In the genomic region with DNA sequence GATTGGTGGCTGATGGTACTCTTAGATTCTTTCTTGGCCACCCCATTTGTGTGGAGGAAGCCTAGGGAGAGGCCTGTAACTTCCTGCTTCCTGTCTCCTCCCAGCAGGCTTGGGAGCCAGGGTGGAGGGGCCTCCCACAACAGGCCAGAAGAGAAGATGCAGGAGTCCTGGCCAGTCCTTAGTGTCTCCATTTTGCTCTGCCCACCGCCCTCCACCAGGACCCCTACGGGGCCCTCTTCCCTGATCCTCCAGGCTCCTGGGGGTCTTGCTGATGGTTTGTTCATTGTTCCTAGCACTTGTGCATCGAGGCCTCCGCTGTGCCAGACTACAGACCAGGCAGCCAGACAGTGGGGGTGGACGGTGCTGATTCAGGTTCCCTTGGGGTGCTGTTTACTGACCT, we compare ENCODE assay signal across 14 cellular contexts. TPM values are rescaled to one million over a fixed set of nuclear protein-coding genes. Genes with fewer than 3 reads are reported as not detected.
DNase-seq lines count a peak whose midpoint lies in the region; ATAC-seq, FAIRE-seq and TF ChIP-seq lines count a peak whose summit lies in the region.
"Had no signal": no experiment of that assay in that cellular context is flagged by ENCODE, and none has a peak within 500 bp of the region (broad histone marks: within the 10 kb centered on the region; RNA-seq: fewer than 3 reads in every experiment).

No MANE protein-coding gene starts in this region.

- H3K36me3 ChIP-seq in HCT116 (ENCODE audit: control insufficient read depth in 1 of 2, insufficient read depth in 2 of 2, low read length in 2 of 2), result no peaks in the 10 kb centered on the region
- no peaks in the 10 kb centered on the region for H3K36me3 ChIP-seq in H1 (ENCODE audit: control insufficient read depth in 2 of 4, insufficient read depth in 4 of 4, low read length in 3 of 4)
- no peaks in the 10 kb centered on the region for H3K36me3 ChIP-seq in gastrocnemius medialis
- no peaks in the 10 kb centered on the region for H3K36me3 ChIP-seq in brain microvascular endothelial cell (replicated peaks)

- 0 out of 2 replicates have a peak overlapping the region, but pooled peaks have one; percentile 84 for H2BK12ac ChIP-seq in H1 (ENCODE audit: low read depth, low read length)

- FAIRE-seq in H1 (lab: Jason Lieb, UNC), result no peak

- H3K4me2 ChIP-seq in HCT116 (ENCODE audit: low read length) (no peak overlapping the region; the same call in 1 of the 2 replicates), H1 (ENCODE audit: insufficient read depth in 1 of 2, low read depth in 2 of 2, low read length in 2 of 2) (peak overlapping the region; percentile 30 to 33; a peak in 2 of 4 replicates)

- TF ChIP-seq POLR2A in HCT116 (IDR thresholded peaks at IDR 0.05; ENCODE audit: borderline replicate concordance, extremely low read depth, insufficient read depth, insufficient read length), result no peak
- TF ChIP-seq POLR2A in H1 (IDR thresholded peaks at IDR 0.05; ENCODE audit: control extremely low read depth in 1 of 2, low read depth in 2 of 2, low read length in 2 of 2), result no peak
- no peak for TF ChIP-seq POLR2A in gastrocnemius medialis (IDR thresholded peaks at IDR 0.05)

- H2BK20ac ChIP-seq in H1 (ENCODE audit: low read length), result no peak overlapping the region

- H3K27me3 ChIP-seq in HCT116 (ENCODE audit: insufficient read depth, low read length) (no peaks in the 10 kb centered on the region), H1 (replicated peaks in 1 of 4; ENCODE audit: control insufficient read depth in 3 of 4, extremely low read depth in 1 of 4, insufficient read depth in 3 of 4, low read length in 3 of 4) (peaks cover 0 to 5% (median under 1%) of the 10 kb centered on the region in 4 experiments; a peak in 2 of 7 replicates), gastrocnemius medialis (no peaks in the 10 kb centered on the region), brain microvascular endothelial cell (replicated peaks) (no peaks in the 10 kb centered on the region)

- no peaks in the 10 kb centered on the region for H3K9me3 ChIP-seq in HCT116 (ENCODE audit: control insufficient read depth in 1 of 2, insufficient read depth in 1 of 2, low read depth in 1 of 2, low read length in 2 of 2)
- H3K9me3 ChIP-seq in H1 (ENCODE audit: insufficient read depth in 2 of 2, low read depth in 1 of 2, low read length in 1 of 2), result no peaks in the 10 kb centered on the region
- no peaks in the 10 kb centered on the region for H3K9me3 ChIP-seq in gastrocnemius medialis

- no peak for TF ChIP-seq CTCF in HCT116 (IDR thresholded peaks at IDR 0.05 in 2 of 3, conservative IDR thresholded peaks at IDR 0.05 in 1 of 3; ENCODE audit: borderline replicate concordance in 1 of 3, insufficient read depth in 1 of 3, low read depth in 2 of 3, low read length in 2 of 3)
- no peak for TF ChIP-seq CTCF in H1 (IDR thresholded peaks at IDR 0.05; ENCODE audit: control extremely low read depth in 1 of 3, insufficient read depth in 1 of 3, low read depth in 1 of 3, low read length in 3 of 3)
- TF ChIP-seq CTCF in gastrocnemius medialis (IDR thresholded peaks at IDR 0.05 in 4 of 5, conservative IDR thresholded peaks at IDR 0.05 in 1 of 5), result no peak
- TF ChIP-seq CTCF in brain microvascular endothelial cell (IDR thresholded peaks at IDR 0.05; ENCODE audit: low read depth, low read length, missing control alignments), result no peak

- BruUV-seq in HCT116 (replicated peaks; lab: Mats Ljungman, UMichigan), result no TSS peak

- no peak overlapping the region; the same call in 1 of the 2 replicates for H4K8ac ChIP-seq in H1 (ENCODE audit: extremely low read depth, insufficient read depth, low read length)

- H3K23ac ChIP-seq in H1 (ENCODE audit: insufficient read length), result no peak overlapping the region

- H3K56ac ChIP-seq in H1 (replicated peaks; ENCODE audit: insufficient read length, low read depth, low read length), result no peak overlapping the region

- WGBS in H1 (ENCODE audit: extremely low coverage in 1 of 2, insufficient coverage in 1 of 2, insufficient read length in 1 of 2, insufficient replicate concordance in 2 of 2, low coverage in 1 of 2, low lambda C conversion rate in 2 of 2, missing lambda C conversion rate in 1 of 2), 2 experiments, result 61% methylated on average over 5 of the region's 5 CpGs; no CpG with 5 or more reads in 1 of the 2 experiments

- H4K20me1 ChIP-seq in HCT116 (ENCODE audit: insufficient read depth), result no peaks in the 10 kb centered on the region
- no peaks in the 10 kb centered on the region for H4K20me1 ChIP-seq in H1 (replicated peaks in 1 of 2; ENCODE audit: control insufficient read depth in 1 of 2, insufficient read depth in 2 of 2, low read length in 2 of 2)

- DNase-seq in HCT116 (ENCODE audit: low read depth, low spot score), result no peak
- no peak for DNase-seq in H1 (ENCODE audit: low read depth in 1 of 2, low spot score in 2 of 2)
- DNase-seq in kidney glomerular epithelial cell (lab: John Stamatoyannopoulos, UW), result peak; percentile 31
- no peak for DNase-seq in gastrocnemius medialis
- no peak for DNase-seq in brain microvascular endothelial cell
- no peak for DNase-seq in HK-2 (ENCODE audit: unreplicated experiment)
- DNase-seq in NAMALWA (ENCODE audit: low spot score), result no peak
- no peak for DNase-seq in COLO829 (ENCODE audit: low spot score)
- DNase-seq: activated CD8-positive, alpha-beta memory T cell treated with anti-CD3 and anti-CD28 coated beads for 24 hours; NCI-H526 treated with DMSO at 0.1 percent for 48 hours; retina; SHP77 treated with DMSO at 0.1 percent for 48 hours; stimulated activated naive CD8-positive, alpha-beta T cell treated with anti-CD3 and anti-CD28 coated beads, Interleukin-15, amount 100 ng/mL, for 72 hours had no signal

- no peak overlapping the region for H2BK5ac ChIP-seq in H1 (ENCODE audit: low read depth, low read length)

- no peak for TF ChIP-seq RAD21 in HCT116 (IDR thresholded peaks at IDR 0.05; ENCODE audit: low read depth)
- no peak for TF ChIP-seq RAD21 in H1 (IDR thresholded peaks at IDR 0.05 in 1 of 2, conservative IDR thresholded peaks at IDR 0.05 in 1 of 2; ENCODE audit: low read depth in 2 of 2, low read length in 2 of 2)

- H2BK120ac ChIP-seq in H1 (replicated peaks; ENCODE audit: low read depth, low read length), result no peak overlapping the region

- H3K4me1 ChIP-seq in HCT116 (ENCODE audit: control insufficient read depth in 1 of 2, insufficient read depth in 2 of 2, low read length in 2 of 2), result peaks cover 0 to 8% of the 10 kb centered on the region in 2 experiments; a peak in 1 of 4 replicates
- peaks cover 8 to 23% (median 17%) of the 10 kb centered on the region in 4 experiments for H3K4me1 ChIP-seq in H1 (replicated peaks in 1 of 4; ENCODE audit: control insufficient read depth in 3 of 4, insufficient read depth in 4 of 4, low read length in 3 of 4)
- H3K4me1 ChIP-seq in gastrocnemius medialis, result peaks cover 9 to 13% of the 10 kb centered on the region in 2 donors

- H3K4me3 ChIP-seq in HCT116 (replicated peaks in 1 of 2; ENCODE audit: low read depth in 1 of 2, low read length in 2 of 2), result no peak overlapping the region
- H3K4me3 ChIP-seq in H1 (ENCODE audit: extremely low read depth in 1 of 4, insufficient read depth in 2 of 4, low read depth in 3 of 4, low read length in 4 of 4), result peak overlapping the region in 1 of 4 experiments; percentile 1; a peak in 1 of 8 replicates
- no peak overlapping the region for H3K4me3 ChIP-seq in gastrocnemius medialis
- H3K4me3 ChIP-seq in brain microvascular endothelial cell (ENCODE audit: low read depth, low read length), result no peak overlapping the region

- peak; percentile 58; the same call in 1 of the 2 replicates for ATAC-seq in HCT116
- ATAC-seq in gastrocnemius medialis, result peak; percentile 49 to 69
- ATAC-seq: stimulated activated naive CD8-positive, alpha-beta T cell treated with anti-CD3 and anti-CD28 coated beads, Interleukin-15, amount 100 ng/mL, for 72 hours had no signal

- POLR2A ChIA-PET in HCT116 (lab: Charles Lee) (no interaction called here), H1 (lab: Charles Lee; ENCODE audit: partially characterized antibody) (no interaction called here)

- RAD21 ChIA-PET in HCT116 (lab: Charles Lee; ENCODE audit: low non-redundant PET in 1 of 2, low total read pairs in 2 of 2, uncharacterized antibody in 2 of 2, unreplicated experiment in 2 of 2), result no interaction called here

- H2BK15ac ChIP-seq in H1 (ENCODE audit: low read length), result no peak overlapping the region; the same call in 1 of the 2 replicates

- H3K9me2 ChIP-seq in HCT116 (ENCODE audit: insufficient read depth), result no peaks in the 10 kb centered on the region

- no peak overlapping the region for H3K18ac ChIP-seq in H1 (ENCODE audit: extremely low read depth, low read length)

- H2AK5ac ChIP-seq in H1 (ENCODE audit: low read depth, low read length), result no peak overlapping the region

- no peak overlapping the region for H3K14ac ChIP-seq in H1 (ENCODE audit: insufficient read length)

- intact Hi-C loops in HCT116 (cut with micrococcal nuclease), result no loop called here
- intact Hi-C loops in gastrocnemius medialis (cut with DNase I; ENCODE audit: low total_unique reads), result no loop called here

- H3K27ac ChIP-seq in HCT116 (ENCODE audit: low read depth, low read length), result no peak overlapping the region
- no peak overlapping the region for H3K27ac ChIP-seq in H1 (ENCODE audit: low read depth, low read length)
- H3K27ac ChIP-seq in gastrocnemius medialis, result peak overlapping the region; percentile 11 to 41 (median 34)
- no peak overlapping the region for H3K27ac ChIP-seq in brain microvascular endothelial cell

- H4K91ac ChIP-seq in H1 (replicated peaks; ENCODE audit: insufficient read length, low read length), result peak overlapping the region; percentile 41

- TF ChIP-seq EP300 in H1 (IDR thresholded peaks at IDR 0.05; ENCODE audit: borderline replicate concordance in 1 of 2, low read depth in 2 of 2, low read length in 2 of 2), result no peak

- CTCF ChIA-PET in HCT116 (lab: Charles Lee) (no interaction called here), H1 (lab: Charles Lee; ENCODE audit: partially characterized antibody) (interaction anchor here (1.0 kb wide), 1 partner anchor 11 kb away, joined by 3 read pairs; no protein-coding TSS in a partner anchor)

- 0 out of 2 replicates have a peak, but pooled peaks cover 3% of the 10 kb centered on the region for H3K79me1 ChIP-seq in H1 (ENCODE audit: low read depth, low read length)

- H3K79me2 ChIP-seq in HCT116 (ENCODE audit: insufficient read depth, low read length), result no peaks in the 10 kb centered on the region
- no peaks in the 10 kb centered on the region for H3K79me2 ChIP-seq in H1 (ENCODE audit: control insufficient read depth in 1 of 2, insufficient read depth in 2 of 2, low read length in 2 of 2)

- no peak overlapping the region for H2AFZ ChIP-seq in HCT116 (ENCODE audit: low read depth, low read length, poor library complexity, severe bottlenecking)
- no peak overlapping the region for H2AFZ ChIP-seq in H1 (ENCODE audit: low read length)

- H4K5ac ChIP-seq in H1 (ENCODE audit: insufficient read length, low read depth, low read length), result no peak overlapping the region

- in situ Hi-C loops in gastrocnemius medialis (cut with MboI; ENCODE audit: low sequenced_read_pairs in 4 of 4) (no loop called here), brain microvascular endothelial cell (cut with HindIII; ENCODE audit: low pct_ligation_motif_present, low sequenced_read_pairs) (no loop called here)

- no peaks in the 10 kb centered on the region for H3K23me2 ChIP-seq in H1 (ENCODE audit: low read depth, low read length)

- peak overlapping the region; percentile 25 for H3K4ac ChIP-seq in H1 (replicated peaks; ENCODE audit: insufficient read length, low read depth, low read length)

- H3K9ac ChIP-seq in HCT116 (ENCODE audit: low read length), result no peak overlapping the region
- H3K9ac ChIP-seq in H1 (replicated peaks in 1 of 4; ENCODE audit: extremely low read depth in 1 of 4, low read depth in 3 of 4, low read length in 3 of 4), result no peak overlapping the region

RNA-seq across cellular contexts. Expression of a gene that starts 6.8 kb away (rescaled TPM):
- 13.2 TPM for total RNA-seq in HCT116 (2021; ENCODE audit: unreplicated experiment)
- 10.3 and 12.8 TPM in 2 replicates for polyA plus RNA-seq in HCT116 (2012)
- 26.1 and 29.1 TPM in 2 replicates for total RNA-seq in H1 (2021; fragmentation: NEBNext Ultra II Directional; extraction: Animal tissue kit (Norgen Biotek cat#: 25700))
- polyA plus RNA-seq in H1 (2011; rRNA removed), result 11.5 and 20.7 TPM in 2 replicates
- polyA plus RNA-seq in H1 (2011; cell fraction: cytosol; rRNA removed), result 18.5 TPM
- 28.8 TPM for polyA plus RNA-seq in H1 (2011; cell fraction: nucleus; rRNA removed)
- polyA plus RNA-seq in H1 (2012, experiment 1 of 2), result 12.7 to 19.8 TPM (median 17.2 TPM) in 4 replicates
- 14.9 TPM for polyA plus RNA-seq in H1 (2012, experiment 2 of 2)
- 20.1 TPM for polyA plus RNA-seq in H1 (2013, experiment 1 of 2)
- 22.9 TPM for polyA plus RNA-seq in H1 (2013, experiment 2 of 2)
- polyA minus RNA-seq in H1 (2011; rRNA and poly(A)+ RNA removed), result 22.9 and 41.1 TPM in 2 replicates
- 7.2 TPM for polyA minus RNA-seq in H1 (2011; cell fraction: cytosol; rRNA and poly(A)+ RNA removed)
- polyA minus RNA-seq in H1 (2011; cell fraction: nucleus; rRNA and poly(A)+ RNA removed), result 17.2 TPM
- total RNA-seq in gastrocnemius medialis, result 1 to 10 TPM; 4.7 to 9.4 (median 7.4) TPM
- polyA plus RNA-seq: IgD-negative memory B cell had no signal

Comparison
In these comparisons a context has a peak if more than half of its experiments do, and no peak if none do; other contexts are left out.
1. H3K27ac ChIP-seq: peak in gastrocnemius medialis (4 of 4); none in HCT116 (single experiment), H1 (single experiment) and brain microvascular endothelial cell (single experiment).